In genomic region chr1:208273386-208274021, GRCh38 we compare ENCODE assay signal across 26 cellular contexts.
"Had no signal": no experiment of that assay in that cellular context is flagged by ENCODE, and none has a peak within 500 bp of the region (broad histone marks: within the 10 kb centered on the region; RNA-seq: fewer than 3 reads in every experiment).

No MANE protein-coding gene starts in this region.

- H3K27ac ChIP-seq: ascending aorta had no signal

- H3K27me3 ChIP-seq: ascending aorta had no signal

- H3K36me3 ChIP-seq: ascending aorta had no signal

- H3K9me3 ChIP-seq: ascending aorta had no signal

- ATAC-seq: activated naive CD4-positive, alpha-beta T cell treated with anti-CD3 and anti-CD28 coated beads, Interleukin-2, amount 50 U/mL, for 72 hours; activated naive CD8-positive, alpha-beta T cell treated with anti-CD3 and anti-CD28 coated beads, Interleukin-2, amount 50 U/mL, for 24 hours; activated T-cell treated with anti-CD3 and anti-CD28 coated beads, Interleukin-2, amount 50 U/mL, for 4 hours; Panc1; WTC11 had no signal

- DNase-seq: activated CD4-positive, alpha-beta T cell treated with anti-CD3 and anti-CD28 coated beads for 48 hours; activated CD4-positive, alpha-beta T cell treated with anti-CD3 and anti-CD28 coated beads, Interleukin-2, amount 50 U/mL, for 4 hours; activated CD4-positive, CD25-positive, alpha-beta regulatory T cell treated with anti-CD3 and anti-CD28 coated beads, Interleukin-2, amount 50 U/mL, for 72 hours; activated CD8-positive, alpha-beta memory T cell treated with anti-CD3 and anti-CD28 coated beads for 24 hours; activated effector memory CD4-positive, alpha-beta T cell treated with anti-CD3 and anti-CD28 coated beads, Interleukin-2, amount 50 U/mL, for 16 hours; activated naive CD4-positive, alpha-beta T cell treated with Interleukin-2 at 50 U/mL for 16 hours; activated naive CD8-positive, alpha-beta T cell treated with anti-CD3 and anti-CD28 coated beads, Interleukin-2, amount 50 U/mL, for 24 hours; activated T-cell treated with anti-CD3 and anti-CD28 coated beads, Interleukin-2, amount 50 U/mL, for 4 hours; amniotic stem cell; Karpas-422; NCI-H1048; NCI-H1930; NCI-H2171; NCI-H2227 treated with DMSO at 0.1 percent for 48 hours; NCI-H446 treated with DMSO at 0.1 percent for 48 hours; NK-92 treated with Interleukin-12 subunit alpha and Interleukin-12 subunit beta, amount 100 ng/mL, for 24 hours; OCI-M1; RPMI8226; SHP77 had no signal

- H3K4me3 Mint-ChIP-seq: activated naive CD8-positive, alpha-beta T cell treated with anti-CD3 and anti-CD28 coated beads, Interleukin-2, amount 50 U/mL, for 24 hours; activated T-cell treated with anti-CD3 and anti-CD28 coated beads, Interleukin-2, amount 50 U/mL, for 4 hours; brain; central memory CD8-positive, alpha-beta T cell; T-helper 1 cell treated with Interleukin-12 subunit alpha and Interleukin-12 subunit beta and Interleukin-4 antibody, amounts not matched to agents 30 μg/mL and 1 μg/mL, for 36 hours; WTC11 had no signal

- H3K36me3 Mint-ChIP-seq: activated naive CD4-positive, alpha-beta T cell treated with anti-CD3 and anti-CD28 coated beads, Interleukin-2, amount 50 U/mL, for 72 hours; brain; WTC11 had no signal

- H3K27ac Mint-ChIP-seq: activated naive CD4-positive, alpha-beta T cell treated with anti-CD3 and anti-CD28 coated beads, Interleukin-2, amount 50 U/mL, for 72 hours; activated naive CD8-positive, alpha-beta T cell treated with anti-CD3 and anti-CD28 coated beads, Interleukin-2, amount 50 U/mL, for 24 hours; T-helper 1 cell treated with Interleukin-12 subunit alpha and Interleukin-12 subunit beta and Interleukin-4 antibody, amounts not matched to agents 30 μg/mL and 1 μg/mL, for 36 hours; WTC11 had no signal

- H3K4me1 Mint-ChIP-seq: activated naive CD8-positive, alpha-beta T cell treated with anti-CD3 and anti-CD28 coated beads, Interleukin-2, amount 50 U/mL, for 24 hours; central memory CD8-positive, alpha-beta T cell had no signal

- H3K9me3 Mint-ChIP-seq: activated naive CD4-positive, alpha-beta T cell treated with anti-CD3 and anti-CD28 coated beads, Interleukin-2, amount 50 U/mL, for 72 hours; activated naive CD8-positive, alpha-beta T cell treated with anti-CD3 and anti-CD28 coated beads, Interleukin-2, amount 50 U/mL, for 24 hours; activated T-cell treated with anti-CD3 and anti-CD28 coated beads, Interleukin-2, amount 50 U/mL, for 4 hours; brain; central memory CD8-positive, alpha-beta T cell; T-helper 1 cell treated with Interleukin-12 subunit alpha and Interleukin-12 subunit beta and Interleukin-4 antibody, amounts not matched to agents 30 μg/mL and 1 μg/mL, for 36 hours; WTC11 had no signal

- H3K4me3 ChIP-seq: ascending aorta had no signal
